ENCODE assay signal across 11 cellular contexts in the genomic region with DNA sequence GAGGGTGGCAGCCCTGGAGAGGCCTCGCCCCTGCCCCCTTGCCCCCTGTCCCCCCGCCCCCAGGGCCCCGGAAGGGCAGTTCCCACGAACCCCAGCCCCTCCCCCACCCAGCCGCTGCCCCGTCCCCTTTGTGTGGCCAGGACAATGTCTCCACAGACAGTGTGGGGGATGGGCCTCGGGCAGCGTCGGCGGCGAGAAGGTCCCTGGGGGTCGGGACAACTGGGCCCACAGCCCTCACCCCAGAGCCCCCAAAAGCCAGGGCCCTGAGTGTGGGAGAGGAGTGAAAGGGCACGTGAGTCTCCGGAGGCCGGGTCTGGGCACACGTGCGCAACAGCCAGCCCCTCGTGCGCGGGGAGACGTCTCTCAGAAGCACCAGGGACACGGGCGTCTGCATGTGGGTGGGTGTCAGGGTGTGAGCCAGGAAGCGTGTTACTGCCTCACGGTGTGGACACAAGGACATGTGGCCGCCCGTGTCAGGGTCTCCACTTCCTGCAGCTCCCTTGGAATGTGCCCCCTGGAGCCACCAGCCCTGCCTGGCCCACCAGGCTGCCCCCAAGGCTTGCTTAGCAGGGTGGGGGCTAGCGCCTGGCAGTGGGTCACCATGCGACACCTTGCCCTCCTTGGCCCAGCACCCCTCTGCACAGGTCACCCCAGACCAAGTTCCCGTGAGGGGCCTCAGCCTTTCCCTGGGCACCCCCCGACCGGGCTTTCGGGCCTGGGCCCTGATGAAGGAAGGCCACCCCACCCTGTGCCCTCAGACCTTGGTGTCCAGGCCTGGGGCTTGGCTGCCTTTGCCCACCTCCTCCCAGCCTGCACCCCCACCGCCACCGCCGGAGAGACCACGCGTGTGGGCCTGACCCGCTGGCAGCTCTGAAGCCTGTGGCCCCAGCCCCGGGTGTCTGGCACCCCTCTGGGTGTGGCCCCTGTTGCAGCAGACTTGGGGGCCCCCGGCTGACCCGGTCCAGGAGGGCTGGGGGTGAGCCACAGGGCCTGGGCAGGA. TPM values are rescaled to one million over a fixed set of nuclear protein-coding genes. Genes with fewer than 3 reads are reported as not detected.
DNase-seq lines count a peak whose midpoint lies in the region; ATAC-seq and TF ChIP-seq lines count a peak whose summit lies in the region.
"Had no signal": no experiment of that assay in that cellular context is flagged by ENCODE, and none has a peak within 500 bp of the region (broad histone marks: within the 10 kb centered on the region; RNA-seq: fewer than 3 reads in every experiment).

No MANE protein-coding gene starts in this region.

- TF ChIP-seq POLR2A in upper lobe of left lung (IDR thresholded peaks at IDR 0.05), result no peak

- no peak overlapping the region for H3K4me3 ChIP-seq in upper lobe of left lung
- H3K4me3 ChIP-seq: lower lobe of right lung had no signal

- no peak overlapping the region for H3K27ac Mint-ChIP-seq in activated B cell treated with CpG ODN at 0.5 μM for 24 hours
- H3K27ac Mint-ChIP-seq in activated naive CD4-positive, alpha-beta T cell treated with anti-CD3 and anti-CD28 coated beads for 36 hours, result no peak overlapping the region

- H3K9me3 ChIP-seq in upper lobe of left lung, result no peaks in the 10 kb centered on the region
- H3K9me3 ChIP-seq: breast epithelium, lower lobe of right lung had no signal

- no peaks in the 10 kb centered on the region for H3K36me3 ChIP-seq in upper lobe of left lung
- H3K36me3 ChIP-seq: breast epithelium, lower lobe of right lung had no signal

- TF ChIP-seq CTCF in activated B cell treated with CpG ODN at 0.5 μM for 24 hours (IDR thresholded peaks at IDR 0.05) (no peak), upper lobe of left lung (IDR thresholded peaks at IDR 0.05) (no peak)

- peaks cover 16 to 60% (median 24%) of the 10 kb centered on the region in 4 donors for H3K4me1 ChIP-seq in upper lobe of left lung

- no peak for ATAC-seq in activated B cell treated with CpG ODN at 0.5 μM for 24 hours (ENCODE audit: low read depth)
- ATAC-seq in left lobe of liver, result no peak
- no peak for ATAC-seq in upper lobe of left lung (ENCODE audit: low FRiP score in 2 of 2)
- ATAC-seq: lower lobe of right lung had no signal

- no peaks in the 10 kb centered on the region for H3K36me3 Mint-ChIP-seq in activated B cell treated with CpG ODN at 0.5 μM for 24 hours (ENCODE audit: low read depth)
- H3K36me3 Mint-ChIP-seq in activated naive CD4-positive, alpha-beta T cell treated with anti-CD3 and anti-CD28 coated beads for 36 hours (ENCODE audit: low read depth), result no peaks in the 10 kb centered on the region

- H3K27me3 ChIP-seq in upper lobe of left lung, result peaks cover 0 to 14% (median 6%) of the 10 kb centered on the region in 4 donors
- H3K27me3 ChIP-seq: breast epithelium had no signal

- H3K27ac ChIP-seq in upper lobe of left lung, result peak overlapping the region in 3 of 4 donors; percentile 46 to 80 (median 69)
- no peak overlapping the region for H3K27ac ChIP-seq in caudate nucleus (ENCODE audit: low read depth, low read length)
- H3K27ac ChIP-seq: lower lobe of right lung had no signal

- intact Hi-C loops in activated B cell treated with CpG ODN at 0.5 μM for 24 hours (cut with micrococcal nuclease), result no loop called here
- intact Hi-C loops in activated naive CD4-positive, alpha-beta T cell treated with anti-CD3 and anti-CD28 coated beads for 36 hours (cut with micrococcal nuclease), result no loop called here

- DNase-seq in activated T-cell treated with anti-CD3 and anti-CD28 coated beads, Interleukin-2, amount 50 U/mL, for 1 hour, result peak; percentile 18
- DNase-seq in activated T-cell treated with anti-CD3 and anti-CD28 coated beads, Interleukin-2, amount 50 U/mL, for 48 hours, result no peak
- DNase-seq in activated B cell treated with CpG ODN at 0.5 μM for 24 hours (peak; percentile 14), left lobe of liver (ENCODE audit: low spot score) (peak; percentile 45), upper lobe of left lung (peak in 1 of 2 donors; percentile 78), kidney tubule cell (ENCODE audit: low spot score) (no peak), caudate nucleus (lab: John Stamatoyannopoulos, UW) (no peak)
- DNase-seq in activated naive CD4-positive, alpha-beta T cell treated with anti-CD3 and anti-CD28 coated beads for 36 hours, result no peak
- DNase-seq: activated T-cell treated with anti-CD3 and anti-CD28 coated beads for 4 hours, lower lobe of right lung had no signal

- CTCF ChIA-PET in activated B cell treated with CpG ODN at 0.5 μM for 24 hours (lab: Charles Lee), result no interaction called here
- CTCF ChIA-PET in activated naive CD4-positive, alpha-beta T cell treated with anti-CD3 and anti-CD28 coated beads for 36 hours (lab: Charles Lee), result no interaction called here

- no peaks in the 10 kb centered on the region for H3K9me3 Mint-ChIP-seq in activated B cell treated with CpG ODN at 0.5 μM for 24 hours
- H3K9me3 Mint-ChIP-seq in activated naive CD4-positive, alpha-beta T cell treated with anti-CD3 and anti-CD28 coated beads for 36 hours, result no peaks in the 10 kb centered on the region

- H3K4me3 Mint-ChIP-seq in activated B cell treated with CpG ODN at 0.5 μM for 24 hours, result no peak overlapping the region
- H3K4me3 Mint-ChIP-seq in activated naive CD4-positive, alpha-beta T cell treated with anti-CD3 and anti-CD28 coated beads for 36 hours, result no peak overlapping the region

- H3K27me3 Mint-ChIP-seq in activated B cell treated with CpG ODN at 0.5 μM for 24 hours, result peaks cover 2% of the 10 kb centered on the region
- peaks cover 3% of the 10 kb centered on the region for H3K27me3 Mint-ChIP-seq in activated naive CD4-positive, alpha-beta T cell treated with anti-CD3 and anti-CD28 coated beads for 36 hours (ENCODE audit: low read depth)

- POLR2A ChIA-PET in activated B cell treated with CpG ODN at 0.5 μM for 24 hours (lab: Charles Lee), result no interaction called here

- WGBS in upper lobe of left lung, 2 donors, result 60 to 67% methylated on average over 3 to 40 of the region's 42 CpGs

- H3K4me1 Mint-ChIP-seq in activated B cell treated with CpG ODN at 0.5 μM for 24 hours, result no peaks in the 10 kb centered on the region
- no peaks in the 10 kb centered on the region for H3K4me1 Mint-ChIP-seq in activated naive CD4-positive, alpha-beta T cell treated with anti-CD3 and anti-CD28 coated beads for 36 hours (ENCODE audit: low read depth)

- no peak for TF ChIP-seq EP300 in upper lobe of left lung (IDR thresholded peaks at IDR 0.05)

RNA-seq across cellular contexts. Expression of gene NRARP, which starts 12.8 kb away (rescaled TPM):
- total RNA-seq in activated B cell treated with CpG ODN at 0.5 μM for 24 hours (1.9 and 3.0 TPM in 2 replicates), left lobe of liver (1.3 TPM), upper lobe of left lung (10 to 100 TPM in 3 of 6 donors, 1 to 10 TPM in 3; 3.1 to 26.9 (median 9.5) TPM)
- 1 to 10 TPM; 1.8 to 2.2 TPM for total RNA-seq in activated naive CD4-positive, alpha-beta T cell treated with anti-CD3 and anti-CD28 coated beads for 36 hours

RNA-seq across cellular contexts. Expression of gene TOR4A, which starts 37.3 kb away (rescaled TPM):
- total RNA-seq in activated B cell treated with CpG ODN at 0.5 μM for 24 hours (7.9 and 9.1 TPM in 2 replicates), left lobe of liver (3.6 TPM), upper lobe of left lung (10 to 100 TPM; 31.5 to 62.6 (median 39.2) TPM)
- 1 to 10 TPM in 1 of 2 experiments, under 1 TPM in 1; 0.93 to 1.1 TPM for total RNA-seq in activated naive CD4-positive, alpha-beta T cell treated with anti-CD3 and anti-CD28 coated beads for 36 hours

RNA-seq across cellular contexts. Expression of gene NELFB, which starts 59.7 kb away (rescaled TPM):
- total RNA-seq in activated B cell treated with CpG ODN at 0.5 μM for 24 hours (56.1 and 58.2 TPM in 2 replicates), left lobe of liver (22.2 TPM), upper lobe of left lung (10 to 100 TPM; 31.8 to 55.6 (median 49.8) TPM)
- total RNA-seq in activated naive CD4-positive, alpha-beta T cell treated with anti-CD3 and anti-CD28 coated beads for 36 hours, result 10 to 100 TPM; 47.0 to 47.1 TPM

Comparison
In these comparisons a context has a peak if more than half of its experiments do, and no peak if none do; other contexts are left out.
1. DNase-seq: peak in activated T-cell treated with anti-CD3 and anti-CD28 coated beads, Interleukin-2, amount 50 U/mL, for 1 hour (single experiment), activated B cell treated with CpG ODN at 0.5 μM for 24 hours (single experiment) and left lobe of liver (single experiment); none in activated T-cell treated with anti-CD3 and anti-CD28 coated beads, Interleukin-2, amount 50 U/mL, for 48 hours (0 of 2), activated naive CD4-positive, alpha-beta T cell treated with anti-CD3 and anti-CD28 coated beads for 36 hours (single experiment), kidney tubule cell (single experiment) and caudate nucleus (0 of 61).